25 cellular contexts compared by ENCODE assay signal in the genomic region with DNA sequence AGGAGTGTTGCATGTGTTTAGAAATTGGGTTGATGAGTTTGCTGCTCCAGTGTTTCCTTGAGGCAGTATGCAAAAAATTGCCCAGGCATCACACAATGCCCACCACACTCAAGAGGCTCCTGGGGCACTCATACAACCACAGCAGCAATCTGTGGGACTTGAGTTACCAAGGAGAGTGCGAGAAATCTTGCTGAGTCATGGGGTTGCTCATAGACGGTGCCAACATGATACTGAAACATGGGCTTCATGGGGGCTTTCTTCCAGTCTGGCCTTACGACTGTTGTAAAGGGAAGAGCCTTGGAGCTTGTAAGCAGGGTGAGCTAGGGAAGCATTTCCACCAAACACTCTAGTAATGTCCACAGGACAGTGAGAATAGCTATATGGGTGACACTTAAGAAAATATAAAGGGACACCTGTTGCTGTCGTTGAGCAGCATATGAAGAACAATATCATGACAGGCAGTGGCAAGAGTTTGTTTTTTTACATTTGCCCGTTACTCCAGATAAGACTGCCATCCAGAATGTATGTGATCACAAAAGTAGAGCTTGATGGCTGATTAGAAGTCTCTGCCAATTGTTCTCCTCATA.
"Had no signal": no experiment of that assay in that cellular context is flagged by ENCODE, and none has a peak within 500 bp of the region (broad histone marks: within the 10 kb centered on the region; RNA-seq: fewer than 3 reads in every experiment).

No MANE protein-coding gene starts in this region.

- DNase-seq: activated CD4-positive, alpha-beta memory T cell treated with anti-CD3 and anti-CD28 coated beads, Interleukin-2, amount 10 ng/mL, durations not matched to agents 7 days and 5 days; activated CD4-positive, alpha-beta T cell treated with anti-CD3 and anti-CD28 coated beads for 36 hours; activated CD4-positive, alpha-beta T cell treated with anti-CD3 and anti-CD28 coated beads, Interleukin-2, amount 50 U/mL, for 1 hour; activated gamma-delta T cell; activated naive CD4-positive, alpha-beta T cell treated with anti-CD3 and anti-CD28 coated beads for 36 hours; activated T-cell treated with anti-CD3 and anti-CD28 coated beads for 4 hours; activated T-cell treated with anti-CD3 and anti-CD28 coated beads, Interleukin-2, amount 50 U/mL, for 48 hours; amygdala; brain microvascular endothelial cell; MV-4-11; NCI-H1105; NCI-H1436 treated with DMSO at 0.1 percent for 48 hours; NCI-H187; NCI-H2081; NCI-H446; NCI-H524; Peyer's patch; Right ventricle myocardium superior; SJCRH30; SK-N-SH; T-helper 1 cell; WERI-Rb-1 had no signal

- ATAC-seq: activated CD4-positive, alpha-beta T cell treated with anti-CD3 and anti-CD28 coated beads for 36 hours; activated T-helper 17 cell treated with anti-CD3 and anti-CD28 coated beads, Interleukin-2, amount 50 U/mL, for 72 hours had no signal

- H3K27ac ChIP-seq: brain microvascular endothelial cell, cardiac muscle cell, Peyer's patch, RWPE1, SJCRH30, WERI-Rb-1 had no signal

- H3K27me3 ChIP-seq: brain microvascular endothelial cell, cardiac muscle cell, Peyer's patch had no signal

- H3K9me3 ChIP-seq: Peyer's patch, SJCRH30, SK-N-SH had no signal

- H3K4me3 ChIP-seq: cardiac muscle cell, Peyer's patch, SJCRH30 had no signal

- H3K4me1 ChIP-seq: Peyer's patch had no signal

- H3K4me2 ChIP-seq: SK-N-SH had no signal

- H3K36me3 ChIP-seq: brain microvascular endothelial cell, cardiac muscle cell, Peyer's patch, SJCRH30, WERI-Rb-1 had no signal

- H3K9ac ChIP-seq: SK-N-SH had no signal
